In genomic region chr10:56142092-56142728, GRCh38 we compare ENCODE assay signal across 15 cellular contexts.
DNase-seq lines count a peak whose midpoint lies in the region; ATAC-seq and TF ChIP-seq lines count a peak whose summit lies in the region.
"Had no signal": no experiment of that assay in that cellular context is flagged by ENCODE, and none has a peak within 500 bp of the region (broad histone marks: within the 10 kb centered on the region; RNA-seq: fewer than 3 reads in every experiment).

No MANE protein-coding gene starts in this region.

- ATAC-seq in GM19395 (IDR thresholded peaks at IDR 0.05; ENCODE audit: unreplicated experiment), result peak; percentile 87
- peak; percentile 73 for ATAC-seq in HG02759 (IDR thresholded peaks at IDR 0.05; ENCODE audit: unreplicated experiment)
- peak; percentile 88 for ATAC-seq in HG03439 (IDR thresholded peaks at IDR 0.05; ENCODE audit: unreplicated experiment)
- ATAC-seq: foreskin keratinocyte, left cardiac atrium, WTC11 had no signal

- no peak for TF ChIP-seq POLR2A in sigmoid colon (IDR thresholded peaks at IDR 0.05)

- intact Hi-C loops in sigmoid colon (cut with DNase I), result no loop called here

- H3K27me3 ChIP-seq in sigmoid colon, result no peaks in the 10 kb centered on the region
- H3K27me3 ChIP-seq: foreskin keratinocyte, SJCRH30, tibial nerve had no signal

- H3K36me3 ChIP-seq in sigmoid colon, result no peaks in the 10 kb centered on the region
- H3K36me3 ChIP-seq: SJCRH30, tibial nerve had no signal

- no peak for TF ChIP-seq EP300 in sigmoid colon (IDR thresholded peaks at IDR 0.05)

- CTCF ChIA-PET in GM10248 (lab: Yijun Ruan, JAX), result no interaction called here

- H3K4me3 ChIP-seq in sigmoid colon, result no peak overlapping the region
- H3K4me3 ChIP-seq: SJCRH30, skin epidermis, tibial nerve had no signal

- TF ChIP-seq CTCF in GM10248 (IDR thresholded peaks at IDR 0.05; ENCODE audit: control extremely low read depth, extremely low read depth, low read depth, missing control alignments) (no peak), sigmoid colon (IDR thresholded peaks at IDR 0.05) (no peak)

- H3K4me1 ChIP-seq in sigmoid colon, result no peaks in the 10 kb centered on the region
- H3K4me1 ChIP-seq: foreskin keratinocyte, SJCRH30, tibial nerve had no signal

- DNase-seq in GM10248 (ENCODE audit: extremely low spot score), result peak; percentile 11
- DNase-seq in DMS53 treated with DMSO at 0.1 percent for 48 hours (lab: John Stamatoyannopoulos, UW; ENCODE audit: unreplicated experiment), result no peak
- DNase-seq in NCI-H1105 treated with DMSO at 0.1 percent for 48 hours (lab: John Stamatoyannopoulos, UW), result no peak
- DNase-seq in COR-L47 (lab: John Stamatoyannopoulos, UW), result no peak
- no peak for DNase-seq in sigmoid colon
- DNase-seq: foreskin keratinocyte, left cardiac atrium, NCI-H446 treated with DMSO at 0.1 percent for 48 hours, SJCRH30 had no signal

- POLR2A ChIA-PET in GM10248 (lab: Yijun Ruan, JAX), result no interaction called here

- 72 to 78% methylated on average over 1 of the region's 1 CpG for WGBS in sigmoid colon, 2 donors

- no peak overlapping the region for H3K27ac ChIP-seq in sigmoid colon
- H3K27ac ChIP-seq: foreskin keratinocyte, SJCRH30, skin epidermis, tibial nerve had no signal

- H3K9me3 ChIP-seq in sigmoid colon, result no peaks in the 10 kb centered on the region
- H3K9me3 ChIP-seq: SJCRH30, tibial nerve had no signal
